In the genomic region with DNA sequence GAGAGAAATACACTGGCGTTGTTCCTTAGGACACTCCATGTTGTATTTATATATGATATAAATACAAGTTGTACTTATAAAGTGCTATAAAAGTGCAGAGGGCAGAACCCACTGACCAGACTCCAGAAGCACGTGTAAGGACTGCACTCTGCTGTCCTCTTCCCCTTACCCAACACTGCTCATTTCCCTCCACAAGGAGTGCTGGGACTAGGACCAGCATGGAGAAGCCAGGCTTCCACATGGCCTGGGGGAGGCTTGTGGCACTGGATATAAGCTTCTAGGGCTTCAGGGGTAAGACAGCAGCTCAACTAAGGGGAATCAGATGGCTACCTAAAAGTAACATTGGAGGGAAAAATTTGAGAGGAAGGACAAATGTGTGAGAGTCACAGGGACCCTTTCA, we compare ENCODE assay signal across 21 cellular contexts.
DNase-seq lines count a peak whose midpoint lies in the region; ATAC-seq and TF ChIP-seq lines count a peak whose summit lies in the region.
"Had no signal": no experiment of that assay in that cellular context is flagged by ENCODE, and none has a peak within 500 bp of the region (broad histone marks: within the 10 kb centered on the region; RNA-seq: fewer than 3 reads in every experiment).

No MANE protein-coding gene starts in this region.

- 0 out of 2 replicates have a peak overlapping the region, but pooled peaks have one; percentile 66 for H2AFZ ChIP-seq in PC-9

- no peaks in the 10 kb centered on the region for H3K27me3 ChIP-seq in PC-9 (ENCODE audit: insufficient read depth, low read depth)
- H3K27me3 ChIP-seq in endodermal cell (ENCODE audit: control insufficient read depth, insufficient read depth, low read length, poor library complexity, severe bottlenecking): no peaks in the 10 kb centered on the region
- H3K27me3 ChIP-seq: BE2C had no signal

- H3K36me3 ChIP-seq in PC-9 (ENCODE audit: low read depth): no peaks in the 10 kb centered on the region
- no peaks in the 10 kb centered on the region for H3K36me3 ChIP-seq in endodermal cell (ENCODE audit: control insufficient read depth, insufficient read depth, low read length)
- H3K36me3 ChIP-seq: BE2C had no signal

- H3K27ac ChIP-seq in PC-9: peak overlapping the region; percentile 73
- H3K27ac ChIP-seq in endodermal cell (ENCODE audit: low read depth, low read length): no peak overlapping the region

- H3K79me2 ChIP-seq in PC-9 (ENCODE audit: low read depth): no peaks in the 10 kb centered on the region

- ATAC-seq in GM18868 (IDR thresholded peaks at IDR 0.05; ENCODE audit: unreplicated experiment) (peak; percentile 17), GM21423 (IDR thresholded peaks at IDR 0.05; ENCODE audit: unreplicated experiment) (no peak)
- ATAC-seq: Right ventricle myocardium inferior had no signal

- H3K9me3 Mint-ChIP-seq in endodermal cell: no peaks in the 10 kb centered on the region
- H3K9me3 Mint-ChIP-seq: T-helper 1 cell treated with Interleukin-12 subunit alpha and Interleukin-12 subunit beta and Interleukin-4 antibody, amounts not matched to agents 30 μg/mL and 1 μg/mL, for 36 hours had no signal

- H3K4me1 Mint-ChIP-seq in endodermal cell: peaks cover 21% of the 10 kb centered on the region

- intact Hi-C loops in PC-9 (cut with micrococcal nuclease; ENCODE audit: unreplicated experiment): loop anchor here (1.0 to 5.0 kb wide), 3 partner anchors 23 to 1620 kb away; no protein-coding TSS in a partner anchor

- H3K27me3 Mint-ChIP-seq in endodermal cell (ENCODE audit: insufficient read depth): no peaks in the 10 kb centered on the region

- no peaks in the 10 kb centered on the region for H3F3A ChIP-seq in PC-9 (ENCODE audit: insufficient read depth, low read depth)

- no peaks in the 10 kb centered on the region for H4K20me1 ChIP-seq in PC-9 (ENCODE audit: insufficient read depth)

- peak; percentile 34 for DNase-seq in H4 (ENCODE audit: low spot score)
- no peak for DNase-seq in PC-9
- no peak for DNase-seq in endodermal cell
- no peak for DNase-seq in anterior cingulate cortex (lab: John Stamatoyannopoulos, UW)
- DNase-seq in activated T-cell treated with anti-CD3 and anti-CD28 coated beads, Interleukin-2, amount 50 U/mL, for 1 hour: no peak
- DNase-seq: BE2C, EL, GF-D8, HCEC 1CT, MM.1S, NCI-H1092, NCI-H1436 treated with DMSO at 0.1 percent for 48 hours, NCI-H1930, NCI-H345, NCI-H524, NCI-H82, OCI-M1 had no signal

- BruUV-seq in PC-9 (replicated peaks; lab: Mats Ljungman, UMichigan): TSS peak; percentile 95

- CTCF ChIA-PET in PC-9 (lab: Charles Lee): no interaction called here

- TF ChIP-seq CTCF in PC-9 (conservative IDR thresholded peaks at IDR 0.05) (no peak), endodermal cell (conservative IDR thresholded peaks at IDR 0.05) (no peak)

- no peak overlapping the region for H3K4me3 ChIP-seq in PC-9
- H3K4me3 ChIP-seq in endodermal cell (ENCODE audit: low read length): no peak overlapping the region

- peaks cover 7% of the 10 kb centered on the region; the same call in 1 of the 2 replicates for H3K9me3 ChIP-seq in PC-9 (ENCODE audit: insufficient read depth, low read depth)
- H3K9me3 ChIP-seq in endodermal cell (ENCODE audit: control insufficient read depth, low read length): no peaks in the 10 kb centered on the region
- H3K9me3 ChIP-seq: BE2C had no signal

- POLR2A ChIA-PET in PC-9 (lab: Charles Lee; ENCODE audit: unreplicated experiment): no interaction called here

- no peak overlapping the region; the same call in 1 of the 2 replicates for H3K4me2 ChIP-seq in PC-9

- H3K9me2 ChIP-seq in PC-9 (ENCODE audit: insufficient read depth): no peaks in the 10 kb centered on the region

- 50% methylated on average over 2 of the region's 2 CpGs; no CpG with 5 or more reads in 1 of the 2 experiments for WGBS in endodermal cell (ENCODE audit: insufficient coverage in 1 of 2, insufficient read length in 1 of 2), 2 experiments

- H3K4me1 ChIP-seq in PC-9 (replicated peaks; ENCODE audit: insufficient read depth) (peaks cover 18% of the 10 kb centered on the region), endodermal cell (ENCODE audit: control insufficient read depth, insufficient read depth, low read length) (peaks cover 3% of the 10 kb centered on the region)

- no peak overlapping the region for H3K4me3 Mint-ChIP-seq in endodermal cell
- H3K4me3 Mint-ChIP-seq: T-helper 1 cell treated with Interleukin-12 subunit alpha and Interleukin-12 subunit beta and Interleukin-4 antibody, amounts not matched to agents 30 μg/mL and 1 μg/mL, for 36 hours had no signal

- H3K27ac Mint-ChIP-seq in endodermal cell: peak overlapping the region; percentile 49
- H3K27ac Mint-ChIP-seq: T-helper 1 cell treated with Interleukin-12 subunit alpha and Interleukin-12 subunit beta and Interleukin-4 antibody, amounts not matched to agents 30 μg/mL and 1 μg/mL, for 36 hours had no signal

- H3K9ac ChIP-seq in endodermal cell (ENCODE audit: extremely low read depth, low read length, poor library complexity, severe bottlenecking): no peak overlapping the region

- H3K36me3 Mint-ChIP-seq in endodermal cell (ENCODE audit: low read depth): no peaks in the 10 kb centered on the region
